1 cellular context compared by ENCODE assay signal in the genomic region with DNA sequence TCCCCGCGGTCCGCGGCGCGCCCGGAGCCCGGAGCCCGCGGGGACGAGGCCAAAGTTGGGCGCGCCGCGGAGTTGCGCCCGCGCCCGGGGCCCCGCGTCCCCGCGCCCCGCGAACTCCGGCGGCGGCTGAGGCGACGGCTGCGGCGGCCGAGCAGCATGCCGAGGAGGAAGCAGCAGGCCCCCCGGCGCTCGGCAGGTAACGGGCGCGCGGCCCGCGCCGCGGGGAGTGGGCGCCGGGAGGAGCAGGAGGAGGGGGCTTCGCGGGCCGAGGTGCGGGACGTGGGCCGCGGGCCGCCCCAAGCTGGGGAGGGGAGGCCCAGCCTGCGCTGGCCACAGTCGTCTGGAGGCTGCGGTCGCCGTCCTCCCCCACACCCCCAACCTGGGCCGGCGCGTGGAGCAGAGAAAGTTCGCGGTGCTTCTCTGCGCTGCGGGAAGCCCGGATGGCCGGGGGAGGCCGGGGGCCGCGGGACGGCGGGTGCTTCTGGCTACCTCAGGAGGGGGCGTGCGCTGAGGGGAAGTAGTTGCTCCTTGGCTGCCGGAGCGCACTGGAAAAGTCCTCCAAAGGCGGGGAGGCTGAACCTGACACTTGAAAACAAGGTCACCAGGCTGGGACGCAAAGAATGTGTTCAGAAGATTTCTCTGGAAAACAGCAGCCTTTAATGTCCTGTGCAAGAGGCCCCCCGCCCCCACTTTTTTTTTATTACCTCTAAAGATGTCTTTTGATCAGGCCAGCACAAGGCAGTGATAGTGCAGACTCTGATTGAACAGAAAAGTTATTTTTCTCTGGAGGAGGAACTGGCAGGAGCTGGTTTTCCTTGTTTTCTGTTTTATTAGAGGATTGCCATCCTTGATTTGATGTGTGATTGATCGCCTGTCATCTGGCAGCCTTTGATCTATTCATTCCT.
TF ChIP-seq lines count a peak whose summit lies in the region.

No MANE protein-coding gene starts in this region.

TF ChIP-seq in HCT116, 20 proteins besides CTCF, POLR2A, EP300 and RAD21:
- TF ChIP-seq MAX (IDR thresholded peaks at IDR 0.05) (no peak), TCF7L2 (IDR thresholded peaks at IDR 0.05; ENCODE audit: borderline replicate concordance, extremely low read depth, insufficient read depth, insufficient read length) (peak; percentile 93), ZFX (IDR thresholded peaks at IDR 0.05) (peak; percentile 74)
